In genomic region chr19:2775556-2776430, GRCh38 we compare ENCODE assay signal across 1 cellular context.
TF ChIP-seq lines count a peak whose summit lies in the region.

No MANE protein-coding gene starts in this region.

TF ChIP-seq in HepG2, 621 proteins besides CTCF, POLR2A, EP300 and RAD21 (continued from another document and continues in another):
- TF ChIP-seq LRRFIP1 (CRISPR knock-in tag; conservative IDR thresholded peaks at IDR 0.05): no peak
- TF ChIP-seq ZBTB2 (CRISPR knock-in tag; IDR thresholded peaks at IDR 0.05; ENCODE audit: low read depth): no peak
- TF ChIP-seq THAP11 (CRISPR knock-in tag; IDR thresholded peaks at IDR 0.05): peak; percentile 56
- TF ChIP-seq, protein P1, sequence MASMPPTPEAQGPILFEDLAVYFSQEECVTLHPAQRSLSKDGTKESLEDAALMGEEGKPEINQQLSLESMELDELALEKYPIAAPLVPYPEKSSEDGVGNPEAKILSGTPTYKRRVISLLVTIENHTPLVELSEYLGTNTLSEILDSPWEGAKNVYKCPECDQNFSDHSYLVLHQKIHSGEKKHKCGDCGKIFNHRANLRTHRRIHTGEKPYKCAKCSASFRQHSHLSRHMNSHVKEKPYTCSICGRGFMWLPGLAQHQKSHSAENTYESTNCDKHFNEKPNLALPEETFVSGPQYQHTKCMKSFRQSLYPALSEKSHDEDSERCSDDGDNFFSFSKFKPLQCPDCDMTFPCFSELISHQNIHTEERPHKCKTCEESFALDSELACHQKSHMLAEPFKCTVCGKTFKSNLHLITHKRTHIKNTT (CRISPR knock-in tag; IDR thresholded peaks at IDR 0.05): no peak
- TF ChIP-seq USF2 (IDR thresholded peaks at IDR 0.05; ENCODE audit: low read depth, low read length): no peak
- no peak for TF ChIP-seq USF2 (CRISPR knock-in tag; IDR thresholded peaks at IDR 0.05; ENCODE audit: borderline replicate concordance)
- TF ChIP-seq TBP (CRISPR knock-in tag; IDR thresholded peaks at IDR 0.05): no peak
- no peak for TF ChIP-seq HDAC6 (IDR thresholded peaks at IDR 0.05; ENCODE audit: low read depth, low read length)
- TF ChIP-seq ZNF235 (CRISPR knock-in tag; IDR thresholded peaks at IDR 0.05; ENCODE audit: borderline replicate concordance): no peak
- TF ChIP-seq KLF13 (CRISPR knock-in tag; IDR thresholded peaks at IDR 0.05): no peak
- no peak for TF ChIP-seq SOX6 (IDR thresholded peaks at IDR 0.05)
- TF ChIP-seq SOX6 (CRISPR knock-in tag; IDR thresholded peaks at IDR 0.05): peak; percentile 49
- TF ChIP-seq ZNF816 (CRISPR knock-in tag; IDR thresholded peaks at IDR 0.05; ENCODE audit: borderline replicate concordance): no peak
- TF ChIP-seq MAFF (IDR thresholded peaks at IDR 0.05; ENCODE audit: low read depth, low read length): no peak
- no peak for TF ChIP-seq MLX (CRISPR knock-in tag; IDR thresholded peaks at IDR 0.05)
- peak; percentile 70; the same call in 1 of the 2 replicates for TF ChIP-seq CBFB (CRISPR knock-in tag; IDR thresholded peaks at IDR 0.05)
- TF ChIP-seq ZNF354B (CRISPR knock-in tag; IDR thresholded peaks at IDR 0.05): no peak
- no peak for TF ChIP-seq SNAPC5 (CRISPR knock-in tag; IDR thresholded peaks at IDR 0.05; ENCODE audit: borderline replicate concordance)
- no peak for TF ChIP-seq ZNF329 (CRISPR knock-in tag; IDR thresholded peaks at IDR 0.05; ENCODE audit: low read depth)
- TF ChIP-seq MXD1 (CRISPR knock-in tag; IDR thresholded peaks at IDR 0.05): no peak
- no peak for TF ChIP-seq ZNF44 (CRISPR knock-in tag; IDR thresholded peaks at IDR 0.05)
- TF ChIP-seq GTF3A (CRISPR knock-in tag; conservative IDR thresholded peaks at IDR 0.05): no peak
- 0 out of 2 replicates have a peak, but pooled peaks have one; percentile 23 for TF ChIP-seq HIVEP1 (CRISPR knock-in tag; IDR thresholded peaks at IDR 0.05)
- peak; percentile 50; the same call in 1 of the 2 replicates for TF ChIP-seq HDAC2 (CRISPR knock-in tag; IDR thresholded peaks at IDR 0.05)
- 0 out of 2 replicates have a peak, but pooled peaks have one; percentile 18 for TF ChIP-seq PHF8 (CRISPR knock-in tag; IDR thresholded peaks at IDR 0.05)
- no peak for TF ChIP-seq HNRNPUL1 (IDR thresholded peaks at IDR 0.05; ENCODE audit: low read depth, low read length)
- no peak for TF ChIP-seq HNF1A (IDR thresholded peaks at IDR 0.05; ENCODE audit: low read depth)
- no peak for TF ChIP-seq HNF1A (CRISPR knock-in tag; IDR thresholded peaks at IDR 0.05; ENCODE audit: borderline replicate concordance)
- no peak for TF ChIP-seq RBAK (CRISPR knock-in tag; IDR thresholded peaks at IDR 0.05)
- no peak for TF ChIP-seq NFE2L1 (CRISPR knock-in tag; IDR thresholded peaks at IDR 0.05; ENCODE audit: borderline replicate concordance)
- peak; percentile 43; the same call in 1 of the 2 replicates for TF ChIP-seq SALL1 (CRISPR knock-in tag; IDR thresholded peaks at IDR 0.05)
- no peak for TF ChIP-seq ZNF136 (CRISPR knock-in tag; IDR thresholded peaks at IDR 0.05; ENCODE audit: low read depth)
- no peak for TF ChIP-seq ZNF841 (CRISPR knock-in tag; IDR thresholded peaks at IDR 0.05; ENCODE audit: borderline replicate concordance)
- TF ChIP-seq, protein P2, sequence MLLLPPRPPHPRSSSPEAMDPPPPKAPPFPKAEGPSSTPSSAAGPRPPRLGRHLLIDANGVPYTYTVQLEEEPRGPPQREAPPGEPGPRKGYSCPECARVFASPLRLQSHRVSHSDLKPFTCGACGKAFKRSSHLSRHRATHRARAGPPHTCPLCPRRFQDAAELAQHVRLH (CRISPR knock-in tag; IDR thresholded peaks at IDR 0.05; ENCODE audit: borderline replicate concordance, low read depth): peak; percentile 25; the same call in 1 of the 2 replicates
- TF ChIP-seq ZNF773 (CRISPR knock-in tag; IDR thresholded peaks at IDR 0.05; ENCODE audit: borderline replicate concordance): no peak
- TF ChIP-seq ZIK1 (CRISPR knock-in tag; IDR thresholded peaks at IDR 0.05; ENCODE audit: borderline replicate concordance, low read depth): no peak
- no peak for TF ChIP-seq RFXANK (CRISPR knock-in tag; IDR thresholded peaks at IDR 0.05)
- peak; percentile 82 for TF ChIP-seq ATF1 (CRISPR knock-in tag; IDR thresholded peaks at IDR 0.05)
- no peak for TF ChIP-seq ZNF33B (CRISPR knock-in tag; IDR thresholded peaks at IDR 0.05)
- TF ChIP-seq ZNF318 (CRISPR knock-in tag; IDR thresholded peaks at IDR 0.05): no peak
- TF ChIP-seq SIN3B (IDR thresholded peaks at IDR 0.05; ENCODE audit: low read length): no peak
- TF ChIP-seq ZNF430 (CRISPR knock-in tag; IDR thresholded peaks at IDR 0.05): no peak; the same call in 1 of the 2 replicates
